Comparison of ENCODE assay signal across 2 cellular contexts in the genomic region with DNA sequence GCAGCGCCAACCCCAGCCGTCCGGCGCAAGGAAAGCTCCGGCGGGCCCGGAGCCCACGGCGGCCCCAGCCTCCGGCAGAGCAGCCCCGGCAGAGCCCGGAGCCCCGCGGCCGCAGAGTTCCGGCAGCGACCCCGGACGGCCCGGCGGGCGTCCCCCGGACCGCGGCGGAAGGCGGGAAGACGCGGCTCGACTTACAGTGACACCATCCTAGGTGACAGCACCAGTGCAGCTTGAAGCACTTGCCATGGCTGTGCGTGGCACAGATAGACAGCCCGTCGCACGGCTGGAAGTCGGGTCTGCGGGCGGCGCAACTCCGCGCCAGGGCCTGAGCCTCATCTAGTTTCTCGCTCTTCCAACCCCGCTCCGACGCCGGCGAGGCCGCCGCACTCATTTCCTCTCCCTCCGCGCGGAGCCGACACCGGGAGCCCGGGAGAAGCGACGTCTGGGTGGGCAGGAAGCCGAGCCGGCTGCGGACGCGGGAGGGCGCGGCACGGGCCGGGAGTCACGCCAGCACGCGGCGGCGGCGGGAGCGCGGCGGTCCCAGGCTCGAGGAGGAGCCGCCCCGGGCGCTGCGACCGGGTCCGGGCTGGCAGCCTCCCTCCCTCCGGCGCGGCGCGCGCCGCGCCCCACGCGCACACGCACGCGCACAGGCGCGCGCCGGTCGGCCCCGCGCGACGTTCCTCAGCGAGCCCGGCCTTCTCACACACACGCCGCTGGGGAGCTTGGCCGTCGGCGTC.
TF ChIP-seq lines count a peak whose summit lies in the region.

A gene with protein sequence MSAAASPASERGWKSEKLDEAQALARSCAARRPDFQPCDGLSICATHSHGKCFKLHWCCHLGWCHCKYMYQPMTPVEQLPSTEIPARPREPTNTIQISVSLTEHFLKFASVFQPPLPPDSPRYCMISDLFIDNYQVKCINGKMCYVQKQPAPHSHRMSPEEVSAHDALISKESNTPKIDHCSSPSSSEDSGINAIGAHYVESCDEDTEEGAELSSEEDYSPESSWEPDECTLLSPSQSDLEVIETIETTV (minus strand): TSS at position 628 of the 737 bp plus-strand sequence. CDS start 237 bp downstream, at position 391.

TF ChIP-seq in HEK293, 187 proteins besides CTCF, POLR2A, EP300 and RAD21 (continued from another document):
- TF ChIP-seq, protein P1, sequence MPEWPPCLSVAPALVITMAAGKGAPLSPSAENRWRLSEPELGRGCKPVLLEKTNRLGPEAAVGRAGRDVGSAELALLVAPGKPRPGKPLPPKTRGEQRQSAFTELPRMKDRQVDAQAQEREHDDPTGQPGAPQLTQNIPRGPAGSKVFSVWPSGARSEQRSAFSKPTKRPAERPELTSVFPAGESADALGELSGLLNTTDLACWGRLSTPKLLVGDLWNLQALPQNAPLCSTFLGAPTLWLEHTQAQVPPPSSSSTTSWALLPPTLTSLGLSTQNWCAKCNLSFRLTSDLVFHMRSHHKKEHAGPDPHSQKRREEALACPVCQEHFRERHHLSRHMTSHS (tag by site-specific recombination; IDR thresholded peaks at IDR 0.05), result no peak
- TF ChIP-seq PRDM1 (tag by site-specific recombination; IDR thresholded peaks at IDR 0.05) (no peak), ZNF335 (tag by site-specific recombination; conservative IDR thresholded peaks at IDR 0.05) (peak; percentile 64; the same call in 1 of the 2 replicates), ZNF501 (tag by site-specific recombination; IDR thresholded peaks at IDR 0.05) (no peak), ZNF214 (tag by site-specific recombination; IDR thresholded peaks at IDR 0.05; ENCODE audit: borderline replicate concordance) (no peak), ZNF561 (tag by site-specific recombination; IDR thresholded peaks at IDR 0.05; ENCODE audit: borderline replicate concordance) (peak; percentile 37; the same call in 1 of the 2 replicates), KLF8 (tag by site-specific recombination; IDR thresholded peaks at IDR 0.05) (peak; percentile 18; the same call in 1 of the 2 replicates), IKZF3 (tag by site-specific recombination; IDR thresholded peaks at IDR 0.05) (no peak), ZNF155 (tag by site-specific recombination; IDR thresholded peaks at IDR 0.05) (no peak), ZNF341 (tag by site-specific recombination; IDR thresholded peaks at IDR 0.05; ENCODE audit: low read depth) (peak; percentile 77), GLIS1 (tag by site-specific recombination; IDR thresholded peaks at IDR 0.05) (peak; percentile 24; the same call in 1 of the 2 replicates), ZNF324 (tag by site-specific recombination; IDR thresholded peaks at IDR 0.05) (0 out of 2 replicates have a peak, but pooled peaks have one; percentile 27), ZNF133 (tag by site-specific recombination; IDR thresholded peaks at IDR 0.05) (no peak)
- TF ChIP-seq, protein P2, sequence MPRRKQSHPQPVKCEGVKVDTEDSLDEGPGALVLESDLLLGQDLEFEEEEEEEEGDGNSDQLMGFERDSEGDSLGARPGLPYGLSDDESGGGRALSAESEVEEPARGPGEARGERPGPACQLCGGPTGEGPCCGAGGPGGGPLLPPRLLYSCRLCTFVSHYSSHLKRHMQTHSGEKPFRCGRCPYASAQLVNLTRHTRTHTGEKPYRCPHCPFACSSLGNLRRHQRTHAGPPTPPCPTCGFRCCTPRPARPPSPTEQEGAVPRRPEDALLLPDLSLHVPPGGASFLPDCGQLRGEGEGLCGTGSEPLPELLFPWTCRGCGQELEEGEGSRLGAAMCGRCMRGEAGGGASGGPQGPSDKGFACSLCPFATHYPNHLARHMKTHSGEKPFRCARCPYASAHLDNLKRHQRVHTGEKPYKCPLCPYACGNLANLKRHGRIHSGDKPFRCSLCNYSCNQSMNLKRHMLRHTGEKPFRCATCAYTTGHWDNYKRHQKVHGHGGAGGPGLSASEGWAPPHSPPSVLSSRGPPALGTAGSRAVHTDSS (tag by site-specific recombination; IDR thresholded peaks at IDR 0.05), result no peak
- TF ChIP-seq, protein P3, sequence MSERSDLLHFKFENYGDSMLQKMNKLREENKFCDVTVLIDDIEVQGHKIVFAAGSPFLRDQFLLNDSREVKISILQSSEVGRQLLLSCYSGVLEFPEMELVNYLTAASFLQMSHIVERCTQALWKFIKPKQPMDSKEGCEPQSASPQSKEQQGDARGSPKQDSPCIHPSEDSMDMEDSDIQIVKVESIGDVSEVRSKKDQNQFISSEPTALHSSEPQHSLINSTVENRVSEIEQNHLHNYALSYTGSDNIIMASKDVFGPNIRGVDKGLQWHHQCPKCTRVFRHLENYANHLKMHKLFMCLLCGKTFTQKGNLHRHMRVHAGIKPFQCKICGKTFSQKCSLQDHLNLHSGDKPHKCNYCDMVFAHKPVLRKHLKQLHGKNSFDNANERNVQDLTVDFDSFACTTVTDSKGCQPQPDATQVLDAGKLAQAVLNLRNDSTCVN (tag by site-specific recombination; optimal IDR thresholded peaks at IDR 0.05), result peak; percentile 84
TF ChIP-seq in HEK293: peak in this region for 19.

TF ChIP-seq in K562, 482 proteins besides CTCF, POLR2A, EP300 and RAD21 (continued from another document and continues in another):
- TF ChIP-seq, protein P4, sequence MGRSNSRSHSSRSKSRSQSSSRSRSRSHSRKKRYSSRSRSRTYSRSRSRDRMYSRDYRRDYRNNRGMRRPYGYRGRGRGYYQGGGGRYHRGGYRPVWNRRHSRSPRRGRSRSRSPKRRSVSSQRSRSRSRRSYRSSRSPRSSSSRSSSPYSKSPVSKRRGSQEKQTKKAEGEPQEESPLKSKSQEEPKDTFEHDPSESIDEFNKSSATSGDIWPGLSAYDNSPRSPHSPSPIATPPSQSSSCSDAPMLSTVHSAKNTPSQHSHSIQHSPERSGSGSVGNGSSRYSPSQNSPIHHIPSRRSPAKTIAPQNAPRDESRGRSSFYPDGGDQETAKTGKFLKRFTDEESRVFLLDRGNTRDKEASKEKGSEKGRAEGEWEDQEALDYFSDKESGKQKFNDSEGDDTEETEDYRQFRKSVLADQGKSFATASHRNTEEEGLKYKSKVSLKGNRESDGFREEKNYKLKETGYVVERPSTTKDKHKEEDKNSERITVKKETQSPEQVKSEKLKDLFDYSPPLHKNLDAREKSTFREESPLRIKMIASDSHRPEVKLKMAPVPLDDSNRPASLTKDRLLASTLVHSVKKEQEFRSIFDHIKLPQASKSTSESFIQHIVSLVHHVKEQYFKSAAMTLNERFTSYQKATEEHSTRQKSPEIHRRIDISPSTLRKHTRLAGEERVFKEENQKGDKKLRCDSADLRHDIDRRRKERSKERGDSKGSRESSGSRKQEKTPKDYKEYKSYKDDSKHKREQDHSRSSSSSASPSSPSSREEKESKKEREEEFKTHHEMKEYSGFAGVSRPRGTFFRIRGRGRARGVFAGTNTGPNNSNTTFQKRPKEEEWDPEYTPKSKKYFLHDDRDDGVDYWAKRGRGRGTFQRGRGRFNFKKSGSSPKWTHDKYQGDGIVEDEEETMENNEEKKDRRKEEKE (IDR thresholded peaks at IDR 0.05; ENCODE audit: borderline replicate concordance in 1 of 2, control insufficient read depth in 1 of 2, low read depth in 2 of 2, low read length in 1 of 2), result no peak
- TF ChIP-seq DMBX1 (CRISPR knock-in tag; IDR thresholded peaks at IDR 0.05; ENCODE audit: borderline replicate concordance), result peak; percentile 62; the same call in 1 of the 2 replicates
- no peak for TF ChIP-seq MED1 (CRISPR knock-in tag; IDR thresholded peaks at IDR 0.05; ENCODE audit: borderline replicate concordance)
- TF ChIP-seq EZH2 (IDR thresholded peaks at IDR 0.05; ENCODE audit: borderline replicate concordance, low read depth, low read length), result peak; percentile 73; the same call in 1 of the 2 replicates
- TF ChIP-seq, protein P5, sequence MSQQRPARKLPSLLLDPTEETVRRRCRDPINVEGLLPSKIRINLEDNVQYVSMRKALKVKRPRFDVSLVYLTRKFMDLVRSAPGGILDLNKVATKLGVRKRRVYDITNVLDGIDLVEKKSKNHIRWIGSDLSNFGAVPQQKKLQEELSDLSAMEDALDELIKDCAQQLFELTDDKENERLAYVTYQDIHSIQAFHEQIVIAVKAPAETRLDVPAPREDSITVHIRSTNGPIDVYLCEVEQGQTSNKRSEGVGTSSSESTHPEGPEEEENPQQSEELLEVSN (IDR thresholded peaks at IDR 0.05; ENCODE audit: borderline replicate concordance in 1 of 2, extremely low read depth in 1 of 2, insufficient read depth in 1 of 2, insufficient read length in 1 of 2, low read depth in 1 of 2, low read length in 1 of 2, poor library complexity in 1 of 2, severe bottlenecking in 1 of 2), result peak; percentile 74 to 96
- TF ChIP-seq ZNF431 (CRISPR knock-in tag; IDR thresholded peaks at IDR 0.05), result 0 out of 2 replicates have a peak, but pooled peaks have one; percentile 13
- no peak for TF ChIP-seq CEBPG (CRISPR knock-in tag; IDR thresholded peaks at IDR 0.05)
- TF ChIP-seq CEBPG (tag; conservative IDR thresholded peaks at IDR 0.05 in 1 of 2, IDR thresholded peaks at IDR 0.05 in 1 of 2), result no peak
- TF ChIP-seq CTBP1 (IDR thresholded peaks at IDR 0.05; ENCODE audit: borderline replicate concordance), result peak; percentile 31; the same call in 1 of the 2 replicates
- TF ChIP-seq SIRT6 (IDR thresholded peaks at IDR 0.05; ENCODE audit: low read depth, low read length), result no peak
- TF ChIP-seq CXXC5 (CRISPR knock-in tag; IDR thresholded peaks at IDR 0.05), result peak; percentile 70
- TF ChIP-seq, protein P6, sequence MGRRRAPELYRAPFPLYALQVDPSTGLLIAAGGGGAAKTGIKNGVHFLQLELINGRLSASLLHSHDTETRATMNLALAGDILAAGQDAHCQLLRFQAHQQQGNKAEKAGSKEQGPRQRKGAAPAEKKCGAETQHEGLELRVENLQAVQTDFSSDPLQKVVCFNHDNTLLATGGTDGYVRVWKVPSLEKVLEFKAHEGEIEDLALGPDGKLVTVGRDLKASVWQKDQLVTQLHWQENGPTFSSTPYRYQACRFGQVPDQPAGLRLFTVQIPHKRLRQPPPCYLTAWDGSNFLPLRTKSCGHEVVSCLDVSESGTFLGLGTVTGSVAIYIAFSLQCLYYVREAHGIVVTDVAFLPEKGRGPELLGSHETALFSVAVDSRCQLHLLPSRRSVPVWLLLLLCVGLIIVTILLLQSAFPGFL (CRISPR knock-in tag; IDR thresholded peaks at IDR 0.05), result 0 out of 2 replicates have a peak, but pooled peaks have one; percentile 27
- TF ChIP-seq BHLHE40 (IDR thresholded peaks at IDR 0.05; ENCODE audit: low read length), result peak; percentile 50; the same call in 1 of the 2 replicates
- no peak for TF ChIP-seq ETV5 (CRISPR knock-in tag; IDR thresholded peaks at IDR 0.05; ENCODE audit: low read depth)
- TF ChIP-seq, protein P7, sequence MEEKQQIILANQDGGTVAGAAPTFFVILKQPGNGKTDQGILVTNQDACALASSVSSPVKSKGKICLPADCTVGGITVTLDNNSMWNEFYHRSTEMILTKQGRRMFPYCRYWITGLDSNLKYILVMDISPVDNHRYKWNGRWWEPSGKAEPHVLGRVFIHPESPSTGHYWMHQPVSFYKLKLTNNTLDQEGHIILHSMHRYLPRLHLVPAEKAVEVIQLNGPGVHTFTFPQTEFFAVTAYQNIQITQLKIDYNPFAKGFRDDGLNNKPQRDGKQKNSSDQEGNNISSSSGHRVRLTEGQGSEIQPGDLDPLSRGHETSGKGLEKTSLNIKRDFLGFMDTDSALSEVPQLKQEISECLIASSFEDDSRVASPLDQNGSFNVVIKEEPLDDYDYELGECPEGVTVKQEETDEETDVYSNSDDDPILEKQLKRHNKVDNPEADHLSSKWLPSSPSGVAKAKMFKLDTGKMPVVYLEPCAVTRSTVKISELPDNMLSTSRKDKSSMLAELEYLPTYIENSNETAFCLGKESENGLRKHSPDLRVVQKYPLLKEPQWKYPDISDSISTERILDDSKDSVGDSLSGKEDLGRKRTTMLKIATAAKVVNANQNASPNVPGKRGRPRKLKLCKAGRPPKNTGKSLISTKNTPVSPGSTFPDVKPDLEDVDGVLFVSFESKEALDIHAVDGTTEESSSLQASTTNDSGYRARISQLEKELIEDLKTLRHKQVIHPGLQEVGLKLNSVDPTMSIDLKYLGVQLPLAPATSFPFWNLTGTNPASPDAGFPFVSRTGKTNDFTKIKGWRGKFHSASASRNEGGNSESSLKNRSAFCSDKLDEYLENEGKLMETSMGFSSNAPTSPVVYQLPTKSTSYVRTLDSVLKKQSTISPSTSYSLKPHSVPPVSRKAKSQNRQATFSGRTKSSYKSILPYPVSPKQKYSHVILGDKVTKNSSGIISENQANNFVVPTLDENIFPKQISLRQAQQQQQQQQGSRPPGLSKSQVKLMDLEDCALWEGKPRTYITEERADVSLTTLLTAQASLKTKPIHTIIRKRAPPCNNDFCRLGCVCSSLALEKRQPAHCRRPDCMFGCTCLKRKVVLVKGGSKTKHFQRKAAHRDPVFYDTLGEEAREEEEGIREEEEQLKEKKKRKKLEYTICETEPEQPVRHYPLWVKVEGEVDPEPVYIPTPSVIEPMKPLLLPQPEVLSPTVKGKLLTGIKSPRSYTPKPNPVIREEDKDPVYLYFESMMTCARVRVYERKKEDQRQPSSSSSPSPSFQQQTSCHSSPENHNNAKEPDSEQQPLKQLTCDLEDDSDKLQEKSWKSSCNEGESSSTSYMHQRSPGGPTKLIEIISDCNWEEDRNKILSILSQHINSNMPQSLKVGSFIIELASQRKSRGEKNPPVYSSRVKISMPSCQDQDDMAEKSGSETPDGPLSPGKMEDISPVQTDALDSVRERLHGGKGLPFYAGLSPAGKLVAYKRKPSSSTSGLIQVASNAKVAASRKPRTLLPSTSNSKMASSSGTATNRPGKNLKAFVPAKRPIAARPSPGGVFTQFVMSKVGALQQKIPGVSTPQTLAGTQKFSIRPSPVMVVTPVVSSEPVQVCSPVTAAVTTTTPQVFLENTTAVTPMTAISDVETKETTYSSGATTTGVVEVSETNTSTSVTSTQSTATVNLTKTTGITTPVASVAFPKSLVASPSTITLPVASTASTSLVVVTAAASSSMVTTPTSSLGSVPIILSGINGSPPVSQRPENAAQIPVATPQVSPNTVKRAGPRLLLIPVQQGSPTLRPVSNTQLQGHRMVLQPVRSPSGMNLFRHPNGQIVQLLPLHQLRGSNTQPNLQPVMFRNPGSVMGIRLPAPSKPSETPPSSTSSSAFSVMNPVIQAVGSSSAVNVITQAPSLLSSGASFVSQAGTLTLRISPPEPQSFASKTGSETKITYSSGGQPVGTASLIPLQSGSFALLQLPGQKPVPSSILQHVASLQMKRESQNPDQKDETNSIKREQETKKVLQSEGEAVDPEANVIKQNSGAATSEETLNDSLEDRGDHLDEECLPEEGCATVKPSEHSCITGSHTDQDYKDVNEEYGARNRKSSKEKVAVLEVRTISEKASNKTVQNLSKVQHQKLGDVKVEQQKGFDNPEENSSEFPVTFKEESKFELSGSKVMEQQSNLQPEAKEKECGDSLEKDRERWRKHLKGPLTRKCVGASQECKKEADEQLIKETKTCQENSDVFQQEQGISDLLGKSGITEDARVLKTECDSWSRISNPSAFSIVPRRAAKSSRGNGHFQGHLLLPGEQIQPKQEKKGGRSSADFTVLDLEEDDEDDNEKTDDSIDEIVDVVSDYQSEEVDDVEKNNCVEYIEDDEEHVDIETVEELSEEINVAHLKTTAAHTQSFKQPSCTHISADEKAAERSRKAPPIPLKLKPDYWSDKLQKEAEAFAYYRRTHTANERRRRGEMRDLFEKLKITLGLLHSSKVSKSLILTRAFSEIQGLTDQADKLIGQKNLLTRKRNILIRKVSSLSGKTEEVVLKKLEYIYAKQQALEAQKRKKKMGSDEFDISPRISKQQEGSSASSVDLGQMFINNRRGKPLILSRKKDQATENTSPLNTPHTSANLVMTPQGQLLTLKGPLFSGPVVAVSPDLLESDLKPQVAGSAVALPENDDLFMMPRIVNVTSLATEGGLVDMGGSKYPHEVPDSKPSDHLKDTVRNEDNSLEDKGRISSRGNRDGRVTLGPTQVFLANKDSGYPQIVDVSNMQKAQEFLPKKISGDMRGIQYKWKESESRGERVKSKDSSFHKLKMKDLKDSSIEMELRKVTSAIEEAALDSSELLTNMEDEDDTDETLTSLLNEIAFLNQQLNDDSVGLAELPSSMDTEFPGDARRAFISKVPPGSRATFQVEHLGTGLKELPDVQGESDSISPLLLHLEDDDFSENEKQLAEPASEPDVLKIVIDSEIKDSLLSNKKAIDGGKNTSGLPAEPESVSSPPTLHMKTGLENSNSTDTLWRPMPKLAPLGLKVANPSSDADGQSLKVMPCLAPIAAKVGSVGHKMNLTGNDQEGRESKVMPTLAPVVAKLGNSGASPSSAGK (IDR thresholded peaks at IDR 0.05), result peak; percentile 76
- peak; percentile 44 to 68; a peak in 1 of 4 replicates for TF ChIP-seq NRF1 (conservative IDR thresholded peaks at IDR 0.05 in 1 of 2, IDR thresholded peaks at IDR 0.05 in 1 of 2)
- no peak for TF ChIP-seq POLR2AphosphoS2 (IDR thresholded peaks at IDR 0.05; ENCODE audit: low read length)
